In the genomic region with DNA sequence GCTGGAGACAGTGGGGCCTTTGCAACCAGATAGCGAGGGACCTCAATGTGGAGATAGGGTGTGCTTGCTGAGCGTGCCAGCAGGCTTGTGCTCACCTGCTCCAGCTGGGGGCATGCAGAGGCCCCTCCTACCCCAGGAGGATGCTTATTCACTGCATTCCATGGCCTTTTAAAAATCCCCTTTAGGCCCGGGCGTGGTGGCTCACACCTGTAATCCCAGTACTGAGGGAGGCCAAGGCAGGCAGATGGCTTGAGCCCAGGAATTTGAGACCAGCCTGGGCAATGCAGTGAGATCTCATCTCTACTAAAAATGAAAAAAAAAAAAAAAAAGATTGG, we compare ENCODE assay signal across 1 cellular context.
TF ChIP-seq lines count a peak whose summit lies in the region.

No MANE protein-coding gene starts in this region.

TF ChIP-seq in H1, 55 proteins besides CTCF, POLR2A, EP300 and RAD21:
- no peak for TF ChIP-seq POU5F1 (IDR thresholded peaks at IDR 0.05; ENCODE audit: low read depth, low read length)
